ENCODE assay signal across 13 cellular contexts in the genomic region with DNA sequence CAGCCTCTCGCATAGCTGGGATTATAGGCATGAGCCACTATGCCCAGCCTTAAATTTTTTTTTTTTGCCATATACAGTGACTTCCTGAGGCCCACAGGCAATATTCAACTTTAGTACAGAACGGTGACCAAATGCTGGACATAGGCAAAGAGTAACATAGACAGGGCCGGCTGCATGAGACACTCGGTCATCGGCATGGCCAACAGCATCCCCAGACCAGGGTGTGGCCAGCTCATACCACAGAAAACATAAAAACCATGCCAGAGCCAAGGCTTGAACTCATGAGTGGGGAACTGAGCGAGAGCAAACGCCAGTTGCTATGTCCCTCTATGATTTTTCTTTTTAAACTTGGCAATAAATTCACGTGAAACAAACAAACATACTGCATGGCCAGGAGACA. TPM values are rescaled to one million over a fixed set of nuclear protein-coding genes. Genes with fewer than 3 reads are reported as not detected.
A peak's percentile ranks its signal among the peaks of the same experiment; 100 is the strongest.
DNase-seq lines count a peak whose midpoint lies in the region; ATAC-seq and TF ChIP-seq lines count a peak whose summit lies in the region.
"Had no signal": no experiment of that assay in that cellular context is flagged by ENCODE, and none has a peak within 500 bp of the region (broad histone marks: within the 10 kb centered on the region; RNA-seq: fewer than 3 reads in every experiment).

No MANE protein-coding gene starts in this region.

- no peaks in the 10 kb centered on the region for H3K9me3 ChIP-seq in esophagus muscularis mucosa
- no peaks in the 10 kb centered on the region for H3K9me3 ChIP-seq in vagina
- no peaks in the 10 kb centered on the region for H3K9me3 ChIP-seq in adrenal gland (replicated peaks in 1 of 3)
- H3K9me3 ChIP-seq in effector memory CD4-positive, alpha-beta T cell (ENCODE audit: control insufficient read depth, low read length), result no peaks in the 10 kb centered on the region

- H3K4me3 Mint-ChIP-seq in neural crest cell, result no peak overlapping the region

- TF ChIP-seq EP300 in esophagus muscularis mucosa (IDR thresholded peaks at IDR 0.05), result no peak

- peak overlapping the region; percentile 8 for H3K27ac Mint-ChIP-seq in neural crest cell (ENCODE audit: unreplicated experiment)

- TF ChIP-seq POLR2A in esophagus muscularis mucosa (IDR thresholded peaks at IDR 0.05; ENCODE audit: low read depth) (no peak), vagina (IDR thresholded peaks at IDR 0.05) (no peak), adrenal gland (IDR thresholded peaks at IDR 0.05) (no peak)

- DNase-seq in Right ventricle myocardium inferior (ENCODE audit: missing footprints), result no peak
- DNase-seq in cardiac septum (ENCODE audit: low spot score), result no peak
- DNase-seq in esophagus muscularis mucosa (ENCODE audit: extremely low spot score), result no peak
- no peak for DNase-seq in neural crest cell (ENCODE audit: low read depth, low spot score)
- no peak for DNase-seq in vagina (ENCODE audit: extremely low spot score in 2 of 2)
- DNase-seq in NCI-H1694 treated with DMSO at 0.1 percent for 48 hours (lab: John Stamatoyannopoulos, UW), result no peak
- DNase-seq in adrenal gland, result no peak
- DNase-seq in effector memory CD4-positive, alpha-beta T cell, result no peak
- DNase-seq: activated CD4-positive, CD25-positive, alpha-beta regulatory T cell treated with anti-CD3 and anti-CD28 coated beads, Interleukin-2, amount 50 U/mL, for 72 hours; NCI-H1105; NCI-H510A treated with DMSO at 0.1 percent for 48 hours; SHP77; trophoblast cell had no signal

- no peaks in the 10 kb centered on the region for H3K27me3 Mint-ChIP-seq in neural crest cell (ENCODE audit: low read depth)

- intact Hi-C loops in Right ventricle myocardium inferior (cut with DNase I), result no loop called here
- intact Hi-C loops in cardiac septum (cut with DNase I), result no loop called here
- intact Hi-C loops in esophagus muscularis mucosa (cut with DNase I), result no loop called here
- intact Hi-C loops in vagina (cut with DNase I), result no loop called here
- intact Hi-C loops in adrenal gland (cut with DNase I), result no loop called here

- H3K27me3 ChIP-seq in esophagus muscularis mucosa (no peaks in the 10 kb centered on the region), vagina (no peaks in the 10 kb centered on the region), adrenal gland (no peaks in the 10 kb centered on the region)
- H3K27me3 ChIP-seq in effector memory CD4-positive, alpha-beta T cell (replicated peaks; ENCODE audit: control insufficient read depth, insufficient read depth, low read length, poor library complexity, severe bottlenecking), result no peaks in the 10 kb centered on the region

- peak overlapping the region in 2 of 4 donors; percentile 2 to 10 for H3K4me3 ChIP-seq in esophagus muscularis mucosa
- H3K4me3 ChIP-seq in vagina, result no peak overlapping the region
- no peak overlapping the region for H3K4me3 ChIP-seq in adrenal gland
- H3K4me3 ChIP-seq in effector memory CD4-positive, alpha-beta T cell (ENCODE audit: insufficient read depth, low read depth, low read length, poor library complexity, severe bottlenecking), result no peak overlapping the region

- H3K9me3 Mint-ChIP-seq in neural crest cell, result peaks cover 4% of the 10 kb centered on the region

- no peaks in the 10 kb centered on the region for H3K4me1 Mint-ChIP-seq in neural crest cell

- H3K4me1 ChIP-seq in esophagus muscularis mucosa (peaks cover 43 to 83% (median 70%) of the 10 kb centered on the region in 4 donors), vagina (peaks cover 50% of the 10 kb centered on the region), adrenal gland (replicated peaks in 1 of 2) (peaks cover 0 to 20% of the 10 kb centered on the region in 2 donors)
- peaks cover 5% of the 10 kb centered on the region for H3K4me1 ChIP-seq in effector memory CD4-positive, alpha-beta T cell (ENCODE audit: control insufficient read depth, insufficient read depth, low read length, poor library complexity, severe bottlenecking)

- TF ChIP-seq CTCF in esophagus muscularis mucosa (IDR thresholded peaks at IDR 0.05) (no peak), neural crest cell (conservative IDR thresholded peaks at IDR 0.05) (no peak), vagina (IDR thresholded peaks at IDR 0.05) (no peak), adrenal gland (IDR thresholded peaks at IDR 0.05) (no peak)

- H3K36me3 Mint-ChIP-seq in neural crest cell (ENCODE audit: low read depth), result peaks cover 9% of the 10 kb centered on the region

- 35% methylated on average over 8 of the region's 8 CpGs for WGBS in esophagus muscularis mucosa
- 68 to 86% (median 80%) methylated on average over 8 of the region's 8 CpGs for WGBS in adrenal gland, 4 donors

- H3K36me3 ChIP-seq in esophagus muscularis mucosa (peaks cover 39 to 74% (median 65%) of the 10 kb centered on the region in 4 donors), vagina (peaks cover 3 to 48% of the 10 kb centered on the region in 2 donors), adrenal gland (replicated peaks in 1 of 2) (peaks cover 0 to 44% of the 10 kb centered on the region in 2 donors)
- H3K36me3 ChIP-seq in effector memory CD4-positive, alpha-beta T cell (ENCODE audit: control insufficient read depth, insufficient read depth, low read length), result no peaks in the 10 kb centered on the region

- H3K27ac ChIP-seq in esophagus muscularis mucosa (replicated peaks in 1 of 4), result peak overlapping the region; percentile 89 to 98 (median 96)
- H3K27ac ChIP-seq in vagina, result peak overlapping the region; percentile 80
- peak overlapping the region in 1 of 5 donors; percentile 50 for H3K27ac ChIP-seq in adrenal gland
- no peak overlapping the region for H3K27ac ChIP-seq in effector memory CD4-positive, alpha-beta T cell (ENCODE audit: insufficient read depth, low read length, poor library complexity, severe bottlenecking)

- peak; percentile 47 for ATAC-seq in Right ventricle myocardium inferior

RNA-seq across cellular contexts. Expression of gene KANK2, which starts 17.0 kb away (rescaled TPM):
- total RNA-seq in Right ventricle myocardium inferior (434 TPM), cardiac septum (499 TPM), esophagus muscularis mucosa (1,000 to 10,000 TPM; 1,125 to 1,746 (median 1,157) TPM), neural crest cell (32.1 and 34.2 TPM in 2 replicates), vagina (486 TPM), adrenal gland (100 to 1,000 TPM in 7 of 8 donors, 10 to 100 TPM in 1; 51.3 to 395 (median 194) TPM)
- polyA plus RNA-seq in adrenal gland, result 100 to 1,000 TPM in 1 of 3 donors, 10 to 100 TPM in 2; 44.4 to 149 (median 62.7) TPM

RNA-seq across cellular contexts. Expression of gene SPC24, which starts 24.8 kb away (rescaled TPM):
- total RNA-seq in Right ventricle myocardium inferior (8.6 TPM), cardiac septum (3.8 TPM), esophagus muscularis mucosa (1 to 10 TPM; 1.4 to 6.6 (median 3.4) TPM), neural crest cell (67.0 and 71.3 TPM in 2 replicates), vagina (2.7 TPM), adrenal gland (1 to 10 TPM in 7 of 8 donors, under 1 TPM in 1; 0.60 to 7.8 (median 4.2) TPM)
- 1 to 10 TPM in 2 of 3 donors, under 1 TPM in 1; 0.84 to 9.8 (median 1.7) TPM for polyA plus RNA-seq in adrenal gland

RNA-seq across cellular contexts. Expression of gene ANGPTL8, which starts 59.1 kb away (rescaled TPM):
- total RNA-seq in Right ventricle myocardium inferior (0.87 TPM), cardiac septum (not detected), esophagus muscularis mucosa (1 to 10 TPM in 1 of 4 donors, not detected in 3; 2.0 TPM), neural crest cell (not detected in 2 replicates), vagina (not detected), adrenal gland (1 to 10 TPM in 2 of 8 donors, under 1 TPM in 3, not detected in 3; 0.39 to 1.8 (median 0.69) TPM)
- 10 to 100 TPM in 1 of 3 donors, 1 to 10 TPM in 1, not detected in 1; 4.2 to 10.0 TPM for polyA plus RNA-seq in adrenal gland
